Comparison of ENCODE assay signal across 3 cellular contexts in the genomic region with DNA sequence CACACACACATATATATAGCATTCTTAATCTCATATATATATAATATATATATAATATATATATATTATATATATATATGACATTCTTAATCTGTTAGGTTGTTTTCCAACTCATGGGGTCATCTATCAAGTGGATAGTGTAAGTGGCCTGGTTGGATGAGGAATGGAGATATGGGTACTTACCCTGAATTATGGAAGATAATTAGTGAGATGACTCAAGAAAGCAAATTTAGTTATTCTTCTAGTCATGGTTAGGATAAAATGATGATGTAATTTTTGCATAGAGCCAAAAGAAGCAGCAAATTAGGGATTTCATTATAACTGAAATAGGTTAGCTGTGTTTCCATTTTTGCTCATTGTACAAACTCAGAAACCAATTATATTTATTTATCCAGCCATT.
TF ChIP-seq lines count a peak whose summit lies in the region.

No MANE protein-coding gene starts in this region.

TF ChIP-seq in SK-N-SH treated with all-trans-retinoic acid at 6 μM for 48 hours, 23 proteins besides CTCF, POLR2A, EP300 and RAD21 (continued from another document):
- TF ChIP-seq TSHZ2 (CRISPR knock-in tag; IDR thresholded peaks at IDR 0.05) (no peak), ZC3H10 (CRISPR knock-in tag; IDR thresholded peaks at IDR 0.05) (0 out of 2 replicates have a peak, but pooled peaks have one; percentile 16), ZNF70 (CRISPR knock-in tag; IDR thresholded peaks at IDR 0.05) (no peak), ISL1 (CRISPR knock-in tag; IDR thresholded peaks at IDR 0.05) (peak; percentile 90), RARB (CRISPR knock-in tag; IDR thresholded peaks at IDR 0.05) (no peak), ZFP30 (CRISPR knock-in tag; IDR thresholded peaks at IDR 0.05) (no peak)

TF ChIP-seq in SK-N-SH, 30 proteins besides CTCF, POLR2A, EP300 and RAD21 (continued from another document):
- TF ChIP-seq ZBTB33 (IDR thresholded peaks at IDR 0.05; ENCODE audit: borderline replicate concordance, low read depth) (no peak), FOXM1 (IDR thresholded peaks at IDR 0.05; ENCODE audit: low read depth) (no peak), JUND (IDR thresholded peaks at IDR 0.05) (no peak), MAX (IDR thresholded peaks at IDR 0.05; ENCODE audit: low read depth) (no peak), RXRA (IDR thresholded peaks at IDR 0.05; ENCODE audit: borderline replicate concordance, low read depth) (no peak), NFIC (IDR thresholded peaks at IDR 0.05; ENCODE audit: borderline replicate concordance) (no peak), TEAD4 (IDR thresholded peaks at IDR 0.05; ENCODE audit: borderline replicate concordance, insufficient read depth) (no peak), REST (IDR thresholded peaks at IDR 0.05; ENCODE audit: low read depth, low read length) (no peak)
- TF ChIP-seq, protein P1, sequence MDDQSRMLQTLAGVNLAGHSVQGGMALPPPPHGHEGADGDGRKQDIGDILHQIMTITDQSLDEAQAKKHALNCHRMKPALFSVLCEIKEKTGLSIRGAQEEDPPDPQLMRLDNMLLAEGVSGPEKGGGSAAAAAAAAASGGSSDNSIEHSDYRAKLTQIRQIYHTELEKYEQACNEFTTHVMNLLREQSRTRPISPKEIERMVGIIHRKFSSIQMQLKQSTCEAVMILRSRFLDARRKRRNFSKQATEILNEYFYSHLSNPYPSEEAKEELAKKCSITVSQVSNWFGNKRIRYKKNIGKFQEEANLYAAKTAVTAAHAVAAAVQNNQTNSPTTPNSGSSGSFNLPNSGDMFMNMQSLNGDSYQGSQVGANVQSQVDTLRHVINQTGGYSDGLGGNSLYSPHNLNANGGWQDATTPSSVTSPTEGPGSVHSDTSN (IDR thresholded peaks at IDR 0.05) = no peak
- TF ChIP-seq, protein P2, sequence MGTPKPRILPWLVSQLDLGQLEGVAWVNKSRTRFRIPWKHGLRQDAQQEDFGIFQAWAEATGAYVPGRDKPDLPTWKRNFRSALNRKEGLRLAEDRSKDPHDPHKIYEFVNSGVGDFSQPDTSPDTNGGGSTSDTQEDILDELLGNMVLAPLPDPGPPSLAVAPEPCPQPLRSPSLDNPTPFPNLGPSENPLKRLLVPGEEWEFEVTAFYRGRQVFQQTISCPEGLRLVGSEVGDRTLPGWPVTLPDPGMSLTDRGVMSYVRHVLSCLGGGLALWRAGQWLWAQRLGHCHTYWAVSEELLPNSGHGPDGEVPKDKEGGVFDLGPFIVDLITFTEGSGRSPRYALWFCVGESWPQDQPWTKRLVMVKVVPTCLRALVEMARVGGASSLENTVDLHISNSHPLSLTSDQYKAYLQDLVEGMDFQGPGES (IDR thresholded peaks at IDR 0.05; ENCODE audit: low read depth, low read length) = no peak

TF ChIP-seq in HEK293, 187 proteins besides CTCF, POLR2A, EP300 and RAD21:
- TF ChIP-seq, protein P3, sequence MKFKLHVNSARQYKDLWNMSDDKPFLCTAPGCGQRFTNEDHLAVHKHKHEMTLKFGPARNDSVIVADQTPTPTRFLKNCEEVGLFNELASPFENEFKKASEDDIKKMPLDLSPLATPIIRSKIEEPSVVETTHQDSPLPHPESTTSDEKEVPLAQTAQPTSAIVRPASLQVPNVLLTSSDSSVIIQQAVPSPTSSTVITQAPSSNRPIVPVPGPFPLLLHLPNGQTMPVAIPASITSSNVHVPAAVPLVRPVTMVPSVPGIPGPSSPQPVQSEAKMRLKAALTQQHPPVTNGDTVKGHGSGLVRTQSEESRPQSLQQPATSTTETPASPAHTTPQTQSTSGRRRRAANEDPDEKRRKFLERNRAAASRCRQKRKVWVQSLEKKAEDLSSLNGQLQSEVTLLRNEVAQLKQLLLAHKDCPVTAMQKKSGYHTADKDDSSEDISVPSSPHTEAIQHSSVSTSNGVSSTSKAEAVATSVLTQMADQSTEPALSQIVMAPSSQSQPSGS (tag by site-specific recombination; IDR thresholded peaks at IDR 0.05; ENCODE audit: low read depth) = peak; percentile 27; the same call in 1 of the 2 replicates
- TF ChIP-seq PRDM1 (tag by site-specific recombination; IDR thresholded peaks at IDR 0.05) (no peak), ZNF624 (tag by site-specific recombination; IDR thresholded peaks at IDR 0.05) (no peak), ZNF791 (tag by site-specific recombination; IDR thresholded peaks at IDR 0.05) (no peak), GFI1B (tag by site-specific recombination; IDR thresholded peaks at IDR 0.05) (no peak), ZNF548 (tag by site-specific recombination; IDR thresholded peaks at IDR 0.05) (no peak)
